ENCODE assay signal across 9 cellular contexts in genomic region chr7:90931996-90932912, GRCh38.
DNase-seq lines count a peak whose midpoint lies in the region; ATAC-seq and TF ChIP-seq lines count a peak whose summit lies in the region.
"Had no signal": no experiment of that assay in that cellular context is flagged by ENCODE, and none has a peak within 500 bp of the region (broad histone marks: within the 10 kb centered on the region; RNA-seq: fewer than 3 reads in every experiment).

No MANE protein-coding gene starts in this region.

- H3K36me3 ChIP-seq in GM23248 (ENCODE audit: low read depth) (peaks cover 6% of the 10 kb centered on the region; the same call in 1 of the 2 replicates), KMS-11 (ENCODE audit: insufficient read depth) (no peaks in the 10 kb centered on the region), H7 (replicated peaks; ENCODE audit: control insufficient read depth, insufficient read depth, low read length) (no peaks in the 10 kb centered on the region)

- no peak overlapping the region for H2AFZ ChIP-seq in GM23248
- no peak overlapping the region for H2AFZ ChIP-seq in KMS-11 (ENCODE audit: low read depth)

- intact Hi-C loops in left cardiac atrium (cut with DNase I) = no loop called here

- no peak overlapping the region for H3K4me3 ChIP-seq in GM23248
- H3K4me3 ChIP-seq in KMS-11 (IDR thresholded peaks at IDR 0.05; ENCODE audit: insufficient read depth, low read depth, low read length) = no peak overlapping the region
- no peak overlapping the region for H3K4me3 ChIP-seq in H7 (ENCODE audit: insufficient read depth, low read depth, low read length)

- in situ Hi-C loops in GM23248 (cut with MboI) = no loop called here

- H3K79me2 ChIP-seq in GM23248 (ENCODE audit: insufficient read depth) (no peaks in the 10 kb centered on the region), KMS-11 (ENCODE audit: insufficient read depth, low read depth) (peaks cover 64% of the 10 kb centered on the region)

- no peaks in the 10 kb centered on the region for H3K4me1 ChIP-seq in GM23248 (ENCODE audit: insufficient read depth)
- peaks cover 83% of the 10 kb centered on the region for H3K4me1 ChIP-seq in KMS-11 (ENCODE audit: low read depth, poor library complexity, severe bottlenecking)

- WGBS in GM23248 (ENCODE audit: low coverage in 1 of 2, low lambda C conversion rate in 2 of 2, missing lambda C conversion rate in 2 of 2), 2 experiments = 75 to 79% methylated on average over 5 of the region's 5 CpGs

- TF ChIP-seq CTCF in KMS-11 (conservative IDR thresholded peaks at IDR 0.05; ENCODE audit: low read depth, low read length) = no peak

- ATAC-seq in GM18517 (IDR thresholded peaks at IDR 0.05; ENCODE audit: unreplicated experiment) (peak; percentile 99), left cardiac atrium (peak; percentile 12 to 66)

- no peaks in the 10 kb centered on the region for H3F3A ChIP-seq in GM23248 (ENCODE audit: insufficient read depth)

- H3K27me3 ChIP-seq in GM23248 (replicated peaks; ENCODE audit: insufficient read depth) = no peaks in the 10 kb centered on the region
- no peaks in the 10 kb centered on the region for H3K27me3 ChIP-seq in KMS-11 (ENCODE audit: insufficient read depth, low read depth)
- no peaks in the 10 kb centered on the region for H3K27me3 ChIP-seq in H7 (ENCODE audit: control insufficient read depth, insufficient read depth, low read length)

- H3K9ac ChIP-seq in GM23248 (no peak overlapping the region), KMS-11 (peak overlapping the region; percentile 73)

- H3K4me2 ChIP-seq in GM23248 (ENCODE audit: unreplicated experiment) = no peak overlapping the region
- peak overlapping the region; percentile 93 for H3K4me2 ChIP-seq in KMS-11

- H3K9me3 ChIP-seq in GM23248 (ENCODE audit: low read depth) = no peaks in the 10 kb centered on the region

- no peaks in the 10 kb centered on the region for H3K9me2 ChIP-seq in GM23248 (ENCODE audit: insufficient read depth)

- H4K20me1 ChIP-seq in GM23248 (ENCODE audit: insufficient read depth) (no peaks in the 10 kb centered on the region), KMS-11 (ENCODE audit: insufficient read depth) (no peaks in the 10 kb centered on the region)

- DNase-seq in GM23248 = peak; percentile 11
- no peak for DNase-seq in left cardiac atrium
- no peak for DNase-seq in mucosa of gallbladder (ENCODE audit: low spot score)
- no peak for DNase-seq in cortex of kidney (lab: John Stamatoyannopoulos, UW)
- DNase-seq in H7 = no peak
- no peak for DNase-seq in mesenteric fat pad (ENCODE audit: low spot score)
- DNase-seq: NCI-H526 had no signal

- no peak overlapping the region for H3K27ac ChIP-seq in GM23248
- peak overlapping the region; percentile 96 for H3K27ac ChIP-seq in KMS-11
